29 cellular contexts compared by ENCODE assay signal in the genomic region with DNA sequence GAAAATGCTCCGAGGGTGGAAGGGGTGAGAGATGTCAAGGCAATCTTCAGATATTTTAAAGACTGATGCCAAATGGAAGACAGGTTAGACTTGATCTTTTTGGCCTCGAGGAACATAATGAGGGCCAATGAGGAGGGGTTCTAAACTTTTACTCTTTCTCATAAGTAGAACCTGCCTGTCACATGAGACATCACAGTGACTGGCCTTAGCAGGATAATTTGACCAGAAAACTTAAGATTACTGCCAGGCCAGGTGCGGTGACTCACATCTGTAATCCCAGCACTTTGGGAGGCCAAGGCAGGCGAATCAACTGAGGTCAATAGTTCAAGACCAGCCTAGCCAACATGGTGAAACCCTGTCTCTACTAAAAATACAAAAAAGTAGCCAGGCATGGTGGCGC. TPM values are rescaled to one million over a fixed set of nuclear protein-coding genes. Genes with fewer than 3 reads are reported as not detected.
"Had no signal": no experiment of that assay in that cellular context is flagged by ENCODE, and none has a peak within 500 bp of the region (broad histone marks: within the 10 kb centered on the region; RNA-seq: fewer than 3 reads in every experiment).

No MANE protein-coding gene starts in this region.

- H3K36me3 Mint-ChIP-seq: memory B cell; naive thymus-derived CD4-positive, alpha-beta T cell; natural killer cell treated with Interleukin-12 subunit alpha and Interleukin-12 subunit beta and Interleukin-15 and Interleukin-18, amount 100 ng/mL, for 72 hours; stimulated activated naive B cell treated with anti-CD40 and anti-IgM and Interleukin-4, amounts not matched to agents 10 μg/mL and 1 μg/mL and 100 μg/mL, for 72 hours had no signal

- ATAC-seq: mucosa of descending colon; naive thymus-derived CD4-positive, alpha-beta T cell; natural killer cell treated with Interleukin-12 subunit alpha and Interleukin-12 subunit beta and Interleukin-15 and Interleukin-18, amount 100 ng/mL, for 72 hours; right cardiac atrium; sciatic nerve; stimulated activated naive B cell treated with anti-CD40 and anti-IgM and Interleukin-4, amounts not matched to agents 10 μg/mL and 1 μg/mL and 100 μg/mL, for 72 hours; stimulated activated naive CD8-positive, alpha-beta T cell treated with anti-CD3 and anti-CD28 coated beads, Interleukin-15, Interleukin-2, amounts not matched to agents 100 U/mL and 50 U/mL, for 24 hours had no signal

- H3K4me1 Mint-ChIP-seq: stimulated activated naive B cell treated with anti-CD40 and anti-IgM and Interleukin-4, amounts not matched to agents 10 μg/mL and 1 μg/mL and 100 μg/mL, for 72 hours had no signal

- H3K4me3 ChIP-seq: left ventricle myocardium inferior, lung, mucosa of descending colon, ovary, skin epidermis, stomach, testis, thyroid gland, transverse colon, uterus had no signal

- H3K27ac Mint-ChIP-seq: memory B cell; naive thymus-derived CD4-positive, alpha-beta T cell; natural killer cell treated with Interleukin-12 subunit alpha and Interleukin-12 subunit beta and Interleukin-15 and Interleukin-18, amount 100 ng/mL, for 72 hours; progenitor cell of endocrine pancreas; stimulated activated naive B cell treated with anti-CD40 and anti-IgM and Interleukin-4, amounts not matched to agents 10 μg/mL and 1 μg/mL and 100 μg/mL, for 72 hours had no signal

- H3K9me3 ChIP-seq: left ventricle myocardium inferior, mucosa of descending colon, ovary, stomach, testis, thyroid gland, transverse colon, uterus had no signal

- DNase-seq: islet precursor cell; left ventricle myocardium inferior; midbrain; mucosa of descending colon; naive thymus-derived CD4-positive, alpha-beta T cell; ovary; retina; right cardiac atrium; stimulated activated CD4-positive, alpha-beta T cell treated with anti-CD3 and anti-CD28 coated beads, Interleukin-12 subunit alpha, Interleukin-12 subunit beta, amount 100 ng/mL, for 4 hours; stimulated activated CD4-positive, alpha-beta T cell treated with anti-CD3 and anti-CD28 coated beads, Interleukin-15, amount 100 ng/mL, for 24 hours; stimulated activated CD4-positive, alpha-beta T cell treated with anti-CD3 and anti-CD28 coated beads, Interleukin-2, amount 100 ng/mL, for 24 hours; stimulated activated CD4-positive, alpha-beta T cell treated with anti-CD3 and anti-CD28 coated beads, Interleukin-4, amount 100 ng/mL, for 1 hour; stimulated activated naive B cell treated with anti-CD40 and anti-IgM and Interleukin-4, amounts not matched to agents 10 μg/mL and 1 μg/mL and 100 μg/mL, for 72 hours; stimulated activated naive CD8-positive, alpha-beta T cell treated with anti-CD3 and anti-CD28 coated beads, Interleukin-15, Interleukin-2, amounts not matched to agents 100 U/mL and 50 U/mL, for 24 hours; stomach; testis; thyroid gland; transverse colon; uterus had no signal

- H3K27me3 Mint-ChIP-seq: progenitor cell of endocrine pancreas had no signal

- H3K27me3 ChIP-seq: ovary, stomach, testis, thyroid gland, transverse colon, uterus had no signal

- H3K4me3 Mint-ChIP-seq: memory B cell; naive thymus-derived CD4-positive, alpha-beta T cell; natural killer cell treated with Interleukin-12 subunit alpha and Interleukin-12 subunit beta and Interleukin-15 and Interleukin-18, amount 100 ng/mL, for 72 hours; stimulated activated naive B cell treated with anti-CD40 and anti-IgM and Interleukin-4, amounts not matched to agents 10 μg/mL and 1 μg/mL and 100 μg/mL, for 72 hours had no signal

- H3K4me1 ChIP-seq: left ventricle myocardium inferior, testis, thyroid gland, transverse colon, uterus had no signal

- H3K36me3 ChIP-seq: left ventricle myocardium inferior, ovary, stomach, thyroid gland, transverse colon, uterus had no signal

- H3K27ac ChIP-seq: left ventricle myocardium inferior, ovary, skin epidermis, stomach, testis, thyroid gland, transverse colon, uterus had no signal

- H3K9me3 Mint-ChIP-seq: natural killer cell treated with Interleukin-12 subunit alpha and Interleukin-12 subunit beta and Interleukin-15 and Interleukin-18, amount 100 ng/mL, for 72 hours had no signal

RNA-seq across cellular contexts. Expression of gene TM4SF4, which starts 12.2 kb away (rescaled TPM):
- total RNA-seq: kidney epithelial cell; left ventricle myocardium inferior; lower leg skin; naive thymus-derived CD4-positive, alpha-beta T cell; natural killer cell treated with Interleukin-12 subunit alpha and Interleukin-12 subunit beta and Interleukin-15 and Interleukin-18, amount 100 ng/mL, for 72 hours; right cardiac atrium; sciatic nerve; ureter had no signal
- polyA plus RNA-seq: naive thymus-derived CD4-positive, alpha-beta T cell; neural cell; right cardiac atrium had no signal
